In genomic region chr20:35311409-35311808, GRCh38 we compare ENCODE assay signal across 10 cellular contexts. TPM values are rescaled to one million over a fixed set of nuclear protein-coding genes. Genes with fewer than 3 reads are reported as not detected.
DNase-seq lines count a peak whose midpoint lies in the region; ATAC-seq and TF ChIP-seq lines count a peak whose summit lies in the region.
"Had no signal": no experiment of that assay in that cellular context is flagged by ENCODE, and none has a peak within 500 bp of the region (broad histone marks: within the 10 kb centered on the region; RNA-seq: fewer than 3 reads in every experiment).

No MANE protein-coding gene starts in this region.

- H3K9ac ChIP-seq in SK-N-SH: peak overlapping the region; percentile 37; the same call in 1 of the 2 replicates

- no peak overlapping the region for H3K4me3 ChIP-seq in SK-N-SH (ENCODE audit: low read depth in 2 of 2, low read length in 1 of 2)
- H3K4me3 ChIP-seq: cardiac muscle cell, SK-N-MC had no signal

- H4K20me1 ChIP-seq in SK-N-SH (ENCODE audit: insufficient read depth): no peaks in the 10 kb centered on the region

- CTCF ChIA-PET in SK-N-SH (lab: Yijun Ruan, JAX): interaction anchor here (0.6 to 16.5 kb wide), 2 partner anchors 131 to 656 kb away, joined by 3 to 323 read pairs; partner anchors contain the start of gene GDF5

- no peaks in the 10 kb centered on the region for H3K9me2 ChIP-seq in SK-N-SH

- TF ChIP-seq CTCF in SK-N-SH (IDR thresholded peaks at IDR 0.05): no peak
- TF ChIP-seq CTCF in chondrocyte (IDR thresholded peaks at IDR 0.05): no peak
- TF ChIP-seq CTCF in GM10266 (IDR thresholded peaks at IDR 0.05; ENCODE audit: control insufficient read depth, insufficient read depth, low read depth, missing control alignments): no peak

- ATAC-seq in HG02623 (IDR thresholded peaks at IDR 0.05; ENCODE audit: unreplicated experiment) (no peak), GM18867 (IDR thresholded peaks at IDR 0.05; ENCODE audit: unreplicated experiment) (no peak)

- H3K36me3 Mint-ChIP-seq in chondrocyte (ENCODE audit: low read depth): peaks cover 1% of the 10 kb centered on the region

- no peaks in the 10 kb centered on the region for H3K36me3 ChIP-seq in SK-N-SH (replicated peaks in 1 of 2; ENCODE audit: control insufficient read depth in 1 of 2, insufficient read depth in 2 of 2, low read length in 1 of 2)

- no peaks in the 10 kb centered on the region for H3K27me3 Mint-ChIP-seq in chondrocyte (ENCODE audit: low read depth)

- H3K27ac ChIP-seq in SK-N-SH (ENCODE audit: low read depth in 2 of 2, low read length in 1 of 2): peak overlapping the region; percentile 64 to 89; a peak in 3 of 4 replicates
- H3K27ac ChIP-seq: cardiac muscle cell had no signal

- no peak overlapping the region for H3K4me3 Mint-ChIP-seq in chondrocyte (ENCODE audit: unreplicated experiment)

- H3K27me3 ChIP-seq in SK-N-SH (ENCODE audit: insufficient read depth): no peaks in the 10 kb centered on the region
- H3K27me3 ChIP-seq: cardiac muscle cell had no signal

- H3K4me1 ChIP-seq in SK-N-SH (ENCODE audit: control insufficient read depth in 1 of 2, insufficient read depth in 2 of 2, low read depth in 1 of 2, low read length in 1 of 2): peaks cover 20 to 43% of the 10 kb centered on the region in 2 experiments; a peak in 3 of 4 replicates

- peak overlapping the region; percentile 31; the same call in 1 of the 2 replicates for H3K4me2 ChIP-seq in SK-N-SH

- DNase-seq in HCEC 1CT: peak; percentile 75
- no peak for DNase-seq in SK-N-SH
- no peak for DNase-seq in chondrocyte (ENCODE audit: low spot score)
- DNase-seq in stimulated activated CD4-positive, alpha-beta T cell treated with anti-CD3 and anti-CD28 coated beads, Interleukin-15, amount 100 ng/mL, for 48 hours (ENCODE audit: low read depth in 2 of 2): peak; percentile 61 to 74
- DNase-seq in AG08395 (ENCODE audit: low spot score): no peak
- no peak for DNase-seq in GM10266 (ENCODE audit: extremely low spot score)

- H3K9me3 ChIP-seq in SK-N-SH: no peaks in the 10 kb centered on the region

- WGBS in SK-N-SH (ENCODE audit: low lambda C conversion rate): 60% methylated on average over 2 of the region's 2 CpGs

- no peak for TF ChIP-seq EP300 in SK-N-SH (IDR thresholded peaks at IDR 0.05; ENCODE audit: borderline replicate concordance in 1 of 2, low read depth in 1 of 2, low read length in 1 of 2)

- H3K27ac Mint-ChIP-seq in chondrocyte (ENCODE audit: unreplicated experiment): peak overlapping the region; percentile 77

- H2AFZ ChIP-seq in SK-N-SH (ENCODE audit: low read depth): no peak overlapping the region

- TF ChIP-seq RAD21 in SK-N-SH (IDR thresholded peaks at IDR 0.05; ENCODE audit: low read length): no peak

- H3F3A ChIP-seq in SK-N-SH (replicated peaks; ENCODE audit: insufficient read depth): peaks cover 49% of the 10 kb centered on the region

- H3K4me1 Mint-ChIP-seq in chondrocyte (ENCODE audit: low read depth): peaks cover 75% of the 10 kb centered on the region

- no peaks in the 10 kb centered on the region for H3K79me2 ChIP-seq in SK-N-SH (ENCODE audit: insufficient read depth)

- POLR2A ChIA-PET in SK-N-SH (lab: Yijun Ruan, JAX): no interaction called here

- H3K9me3 Mint-ChIP-seq in chondrocyte (ENCODE audit: low read depth): no peaks in the 10 kb centered on the region

TF ChIP-seq in SK-N-SH, 30 proteins besides CTCF, POLR2A, EP300 and RAD21:
- TF ChIP-seq FOSL2 (IDR thresholded peaks at IDR 0.05; ENCODE audit: borderline replicate concordance, low read depth) (peak; percentile 49; the same call in 1 of the 2 replicates), JUND (IDR thresholded peaks at IDR 0.05) (no peak), ZBTB33 (IDR thresholded peaks at IDR 0.05; ENCODE audit: borderline replicate concordance, low read depth) (no peak), USF1 (IDR thresholded peaks at IDR 0.05; ENCODE audit: borderline replicate concordance, low read depth) (peak; percentile 74), CHD2 (IDR thresholded peaks at IDR 0.05; ENCODE audit: low read length, partially characterized antibody) (no peak), MXI1 (IDR thresholded peaks at IDR 0.05; ENCODE audit: low read depth, low read length) (no peak), YY1 (IDR thresholded peaks at IDR 0.05; ENCODE audit: low read depth) (peak; percentile 59; the same call in 1 of the 2 replicates), SIN3A (IDR thresholded peaks at IDR 0.05; ENCODE audit: borderline replicate concordance, low read depth, low read length) (no peak), NRF1 (IDR thresholded peaks at IDR 0.05; ENCODE audit: low read depth, low read length) (no peak), PBX3 (IDR thresholded peaks at IDR 0.05) (no peak), TCF12 (IDR thresholded peaks at IDR 0.05) (no peak; the same call in none of the 2 replicates), TEAD4 (IDR thresholded peaks at IDR 0.05; ENCODE audit: borderline replicate concordance, insufficient read depth) (no peak), RCOR1 (IDR thresholded peaks at IDR 0.05; ENCODE audit: low read length) (no peak), SMC3 (IDR thresholded peaks at IDR 0.05; ENCODE audit: low read depth, low read length) (no peak), FOXM1 (IDR thresholded peaks at IDR 0.05; ENCODE audit: low read depth) (no peak), RXRA (IDR thresholded peaks at IDR 0.05; ENCODE audit: borderline replicate concordance, low read depth) (no peak), NFIC (IDR thresholded peaks at IDR 0.05; ENCODE audit: borderline replicate concordance) (no peak), POLR2AphosphoS5 (IDR thresholded peaks at IDR 0.05; ENCODE audit: low read depth, low read length) (no peak), IRF3 (IDR thresholded peaks at IDR 0.05; ENCODE audit: low read depth, low read length) (no peak), MEF2A (IDR thresholded peaks at IDR 0.05; ENCODE audit: borderline replicate concordance, low read depth) (no peak), ELF1 (IDR thresholded peaks at IDR 0.05) (no peak), FOXJ3 (CRISPR knock-in tag; IDR thresholded peaks at IDR 0.05) (no peak), MAX (IDR thresholded peaks at IDR 0.05; ENCODE audit: low read depth) (peak; percentile 55)

RNA-seq across cellular contexts. Expression of gene FAM83C, which starts 19.2 kb away (rescaled TPM):
- not detected in 2 replicates for polyA plus RNA-seq in SK-N-SH (2012; rRNA removed)
- polyA plus RNA-seq in SK-N-SH (2012; cell fraction: cytosol; rRNA removed): not detected in 2 replicates
- 0.02 and 0.04 TPM in 2 replicates for polyA plus RNA-seq in SK-N-SH (2012; cell fraction: nucleus; rRNA removed)
- not detected in 3 replicates for total RNA-seq in chondrocyte
- total RNA-seq: cardiac muscle cell had no signal
- polyA plus RNA-seq: cardiac muscle cell had no signal

RNA-seq across cellular contexts. Expression of gene EIF6, which starts 26.8 kb away (rescaled TPM):
- 343 and 356 TPM in 2 replicates for polyA plus RNA-seq in SK-N-SH (2012; rRNA removed)
- polyA plus RNA-seq in SK-N-SH (2012; cell fraction: cytosol; rRNA removed): 174 and 232 TPM in 2 replicates
- 485 and 538 TPM in 2 replicates for polyA plus RNA-seq in SK-N-SH (2012; cell fraction: nucleus; rRNA removed)
- total RNA-seq in chondrocyte: 117 to 125 TPM (median 123 TPM) in 3 replicates

RNA-seq across cellular contexts. Expression of gene MMP24OS, which starts 33.5 kb away (rescaled TPM):
- polyA plus RNA-seq in SK-N-SH (2012; rRNA removed): 52.4 and 53.1 TPM in 2 replicates
- polyA plus RNA-seq in SK-N-SH (2012; cell fraction: cytosol; rRNA removed): 45.2 and 58.3 TPM in 2 replicates
- 64.2 and 76.0 TPM in 2 replicates for polyA plus RNA-seq in SK-N-SH (2012; cell fraction: nucleus; rRNA removed)
- total RNA-seq in chondrocyte: 89.8 to 94.6 TPM (median 91.5 TPM) in 3 replicates

Comparison
In these comparisons a context has a peak if more than half of its experiments do, and no peak if none do; other contexts are left out.
1. DNase-seq: peak in HCEC 1CT (single experiment) and stimulated activated CD4-positive, alpha-beta T cell treated with anti-CD3 and anti-CD28 coated beads, Interleukin-15, amount 100 ng/mL, for 48 hours (2 of 2); none in SK-N-SH (single experiment), chondrocyte (single experiment), AG08395 (single experiment) and GM10266 (single experiment).